Comparison of ENCODE assay signal across 29 cellular contexts in genomic region chr1:63878914-63879313, GRCh38.
DNase-seq lines count a peak whose midpoint lies in the region; ATAC-seq, FAIRE-seq and TF ChIP-seq lines count a peak whose summit lies in the region.
"Had no signal": no experiment of that assay in that cellular context is flagged by ENCODE, and none has a peak within 500 bp of the region (broad histone marks: within the 10 kb centered on the region; RNA-seq: fewer than 3 reads in every experiment).

No MANE protein-coding gene starts in this region.

- H4K20me1 ChIP-seq in PC-3 (ENCODE audit: low read length) (no peaks in the 10 kb centered on the region), keratinocyte (ENCODE audit: control insufficient read depth, extremely low read depth, insufficient read depth, low read length) (no peaks in the 10 kb centered on the region)

- peak; percentile 52 for FAIRE-seq in keratinocyte (lab: Jason Lieb, UNC)
- FAIRE-seq: GM12892 had no signal

- peaks cover 58% of the 10 kb centered on the region for H3K79me2 ChIP-seq in PC-3 (ENCODE audit: low read length)
- no peaks in the 10 kb centered on the region for H3K79me2 ChIP-seq in keratinocyte (ENCODE audit: control insufficient read depth, insufficient read depth, low read length)

- peak overlapping the region; percentile 89 for H3K27ac ChIP-seq in PC-3 (ENCODE audit: low read length)
- H3K27ac ChIP-seq in keratinocyte (ENCODE audit: control insufficient read depth, insufficient read depth, low read length): no peak overlapping the region
- H3K27ac ChIP-seq: cardiac muscle cell, gastroesophageal sphincter, lower lobe of right lung, psoas muscle had no signal

- TF ChIP-seq CTCF in PC-3 (conservative IDR thresholded peaks at IDR 0.05; ENCODE audit: low read depth, low read length): no peak
- no peak for TF ChIP-seq CTCF in astrocyte of the spinal cord (IDR thresholded peaks at IDR 0.05; ENCODE audit: low read depth, low read length)
- TF ChIP-seq CTCF in keratinocyte (optimal IDR thresholded peaks at IDR 0.05 in 1 of 3, IDR thresholded peaks at IDR 0.05 in 1 of 3, conservative IDR thresholded peaks at IDR 0.05 in 1 of 3; ENCODE audit: extremely low read depth in 1 of 3, insufficient read depth in 2 of 3, low read length in 3 of 3): no peak

- H3K27me3 ChIP-seq in PC-3 (ENCODE audit: low read length) (no peaks in the 10 kb centered on the region), keratinocyte (ENCODE audit: control insufficient read depth, extremely low read depth, insufficient read depth, low read length) (no peaks in the 10 kb centered on the region)
- H3K27me3 ChIP-seq: cardiac muscle cell, gastroesophageal sphincter, tibial artery had no signal

- no peaks in the 10 kb centered on the region for H3K9me2 ChIP-seq in PC-3 (replicated peaks; ENCODE audit: low read length)

- H3K4me1 ChIP-seq in PC-3 (ENCODE audit: insufficient read depth, low read length): peaks cover 60% of the 10 kb centered on the region
- H3K4me1 ChIP-seq in keratinocyte (ENCODE audit: control insufficient read depth, extremely low read depth, insufficient read depth, low read length): peaks cover 36% of the 10 kb centered on the region

- no peaks in the 10 kb centered on the region for H3K36me3 ChIP-seq in PC-3 (ENCODE audit: low read depth, low read length)
- H3K36me3 ChIP-seq in keratinocyte (ENCODE audit: control insufficient read depth in 2 of 2, extremely low read depth in 1 of 2, insufficient read depth in 2 of 2, low read length in 2 of 2): no peaks in the 10 kb centered on the region
- H3K36me3 ChIP-seq: cardiac muscle cell, gastroesophageal sphincter, lower lobe of right lung, tibial artery had no signal

- H3K4me3 ChIP-seq in PC-3 (ENCODE audit: low read length) (no peak overlapping the region), astrocyte of the spinal cord (ENCODE audit: low read depth, low read length) (no peak overlapping the region), keratinocyte (ENCODE audit: control insufficient read depth in 2 of 3, extremely low read depth in 1 of 3, insufficient read depth in 2 of 3, low read depth in 1 of 3, low read length in 3 of 3) (no peak overlapping the region)
- H3K4me3 ChIP-seq: cardiac muscle cell, gastroesophageal sphincter, lower lobe of right lung, psoas muscle, tibial artery had no signal

- no peaks in the 10 kb centered on the region for H3K9me3 ChIP-seq in PC-3 (ENCODE audit: low read length)
- H3K9me3 ChIP-seq in keratinocyte (ENCODE audit: control insufficient read depth, low read depth, low read length): no peaks in the 10 kb centered on the region
- H3K9me3 ChIP-seq: gastroesophageal sphincter, lower lobe of right lung, psoas muscle, tibial artery had no signal

- BruUV-seq in PC-3 (replicated peaks; lab: Mats Ljungman, UMichigan): no TSS peak

- H3K9ac ChIP-seq in PC-3 (ENCODE audit: low read length): no peak overlapping the region
- H3K9ac ChIP-seq in keratinocyte (ENCODE audit: control insufficient read depth, extremely low read depth, insufficient read depth, low read length): no peak overlapping the region

- no peak overlapping the region for H2AFZ ChIP-seq in PC-3 (ENCODE audit: low read length)
- H2AFZ ChIP-seq in keratinocyte (ENCODE audit: control insufficient read depth, low read length): no peak overlapping the region

- peak overlapping the region; percentile 58 for H3K4me2 ChIP-seq in PC-3 (ENCODE audit: low read length)
- no peak overlapping the region for H3K4me2 ChIP-seq in keratinocyte (ENCODE audit: control insufficient read depth, extremely low read depth, insufficient read depth, low read depth, low read length)

- in situ Hi-C loops in astrocyte of the spinal cord (cut with HindIII; ENCODE audit: low sequenced_read_pairs): no loop called here
- in situ Hi-C loops in G401 (cut with HindIII; ENCODE audit: low sequenced_read_pairs): no loop called here

- ATAC-seq in PC-3 (no peak), HG02938 (IDR thresholded peaks at IDR 0.05; ENCODE audit: unreplicated experiment) (no peak)
- ATAC-seq: effector memory CD8-positive, alpha-beta T cell; gastroesophageal sphincter; lower lobe of right lung; naive thymus-derived CD4-positive, alpha-beta T cell; psoas muscle; sciatic nerve had no signal

- dilution Hi-C loops in keratinocyte (cut with MboI; ENCODE audit: extremely low pct_ligation_motif_present, low sequenced_read_pairs): no loop called here

- H3K9me1 ChIP-seq in keratinocyte (ENCODE audit: control insufficient read depth, extremely low read depth, insufficient read depth, low read length): no peaks in the 10 kb centered on the region

- CTCF ChIA-PET in PC-3 (lab: Charles Lee): interaction anchor here (0.6 to 1.2 kb wide), 2 partner anchors 105 to 465 kb away, joined by 4 read pairs; partner anchors contain the start of gene ROR1

- POLR2A ChIA-PET in PC-3 (lab: Charles Lee; ENCODE audit: unreplicated experiment): no interaction called here

- intact Hi-C loops in PC-3 (cut with micrococcal nuclease): loop anchor here (5.0 kb wide), 1 partner anchor 177 kb away; no protein-coding TSS in a partner anchor

- peaks cover 13% of the 10 kb centered on the region for H3F3A ChIP-seq in PC-3 (ENCODE audit: low read length, unreplicated experiment)

- peak; percentile 19 for DNase-seq in EL
- peak; percentile 38 for DNase-seq in PC-3
- peak; percentile 69 for DNase-seq in astrocyte of the spinal cord (ENCODE audit: low read depth, low spot score)
- DNase-seq in keratinocyte (ENCODE audit: low read depth, low spot score): no peak
- DNase-seq in G401 (ENCODE audit: low spot score): no peak
- no peak for DNase-seq in activated CD8-positive, alpha-beta memory T cell treated with anti-CD3 and anti-CD28 coated beads for 24 hours
- no peak for DNase-seq in occipital lobe (lab: John Stamatoyannopoulos, UW)
- DNase-seq: activated CD4-positive, alpha-beta T cell treated with anti-CD3 and anti-CD28 coated beads for 48 hours; CD8-positive, alpha-beta memory T cell; cortex of kidney; DMS 273 treated with DMSO at 0.1 percent for 48 hours; effector memory CD8-positive, alpha-beta T cell; lower lobe of right lung; naive thymus-derived CD4-positive, alpha-beta T cell; NCI-H1048; NCI-H1694; NCI-H510A; nucleus accumbens; OCI-M1; psoas muscle; SHP77; stimulated activated CD4-positive, alpha-beta T cell treated with anti-CD3 and anti-CD28 coated beads, Interleukin-4, amount 100 ng/mL, for 24 hours; T-helper 9 cell; tibial artery had no signal

Comparison
In these comparisons a context has a peak if more than half of its experiments do, and no peak if none do; other contexts are left out.
1. DNase-seq: peak in EL (single experiment), PC-3 (single experiment) and astrocyte of the spinal cord (single experiment); none in keratinocyte (single experiment), G401 (single experiment), activated CD8-positive, alpha-beta memory T cell treated with anti-CD3 and anti-CD28 coated beads for 24 hours (single experiment) and occipital lobe (single experiment).